In genomic region chr14:90499908-90500664, GRCh38 we compare ENCODE assay signal across 17 cellular contexts.
"Had no signal": no experiment of that assay in that cellular context is flagged by ENCODE, and none has a peak within 500 bp of the region (broad histone marks: within the 10 kb centered on the region; RNA-seq: fewer than 3 reads in every experiment).

No MANE protein-coding gene starts in this region.

- ATAC-seq: activated naive CD8-positive, alpha-beta T cell treated with anti-CD3 and anti-CD28 coated beads, Interleukin-2, amount 50 U/mL, for 24 hours; left lung had no signal

- H3K27me3 ChIP-seq: ascending aorta, esophagus muscularis mucosa, hepatocyte, left lung, transverse colon had no signal

- H2AFZ ChIP-seq: hepatocyte had no signal

- H3K4me3 ChIP-seq: ascending aorta, esophagus muscularis mucosa, hepatocyte, left lung, smooth muscle cell, transverse colon had no signal

- H3K4me1 ChIP-seq: ascending aorta had no signal

- H3K4me2 ChIP-seq: hepatocyte, smooth muscle cell had no signal

- H3K9me3 ChIP-seq: ascending aorta, esophagus muscularis mucosa, left lung, neutrophil, transverse colon had no signal

- DNase-seq: activated CD4-positive, alpha-beta T cell treated with anti-CD3 and anti-CD28 coated beads, Interleukin-2, amount 50 U/mL, for 1 hour; activated naive CD4-positive, alpha-beta T cell; activated naive CD8-positive, alpha-beta T cell treated with anti-CD3 and anti-CD28 coated beads, Interleukin-2, amount 50 U/mL, for 24 hours; activated T-cell treated with anti-CD3 and anti-CD28 coated beads for 4 hours; kidney; mammary epithelial cell; naive B cell; stimulated activated naive CD8-positive, alpha-beta T cell treated with anti-CD3 and anti-CD28 coated beads, Interleukin-15, Interleukin-2, amounts not matched to agents 100 U/mL and 50 U/mL, for 24 hours; transverse colon had no signal

- H3K27ac ChIP-seq: ascending aorta, esophagus muscularis mucosa, hepatocyte, neutrophil, transverse colon had no signal

- FAIRE-seq: bronchial epithelial cell, endometrium, kidney had no signal

- H3K79me2 ChIP-seq: hepatocyte had no signal

- H3K36me3 ChIP-seq: ascending aorta, esophagus muscularis mucosa, left lung, neutrophil, transverse colon had no signal
